In genomic region chr6:121592955-121593665, GRCh38 we compare ENCODE assay signal across 14 cellular contexts.
DNase-seq lines count a peak whose midpoint lies in the region; ATAC-seq and TF ChIP-seq lines count a peak whose summit lies in the region.
"Had no signal": no experiment of that assay in that cellular context is flagged by ENCODE, and none has a peak within 500 bp of the region (broad histone marks: within the 10 kb centered on the region; RNA-seq: fewer than 3 reads in every experiment).

No MANE protein-coding gene starts in this region.

- H3K27ac ChIP-seq in osteoblast (ENCODE audit: low read depth, low read length): no peak overlapping the region
- H3K27ac ChIP-seq: heart right ventricle, left ventricle myocardium inferior had no signal

- H3K27me3 ChIP-seq in osteoblast (ENCODE audit: insufficient read depth, low read length): no peaks in the 10 kb centered on the region
- H3K27me3 ChIP-seq: heart right ventricle had no signal

- no peak overlapping the region for H3K4me2 ChIP-seq in osteoblast (ENCODE audit: insufficient read depth, low read length)

- H3K36me3 ChIP-seq in osteoblast (ENCODE audit: insufficient read depth, low read length): no peaks in the 10 kb centered on the region
- H3K36me3 ChIP-seq: heart right ventricle, left ventricle myocardium inferior had no signal

- TF ChIP-seq CTCF in osteoblast (IDR thresholded peaks at IDR 0.05; ENCODE audit: extremely low read depth, low read depth, low read length): no peak

- H3K4me1 ChIP-seq in osteoblast (ENCODE audit: insufficient read depth, low read length): peaks cover 4% of the 10 kb centered on the region

- H4K20me1 ChIP-seq in osteoblast (ENCODE audit: insufficient read depth, low read length): no peaks in the 10 kb centered on the region

- H3K9me3 ChIP-seq in osteoblast (ENCODE audit: low read depth, low read length): no peaks in the 10 kb centered on the region
- H3K9me3 ChIP-seq: left ventricle myocardium inferior had no signal

- no peak overlapping the region for H2AFZ ChIP-seq in osteoblast (ENCODE audit: low read length)

- H3K4me3 ChIP-seq in osteoblast (ENCODE audit: insufficient read depth, low read length): no peak overlapping the region
- H3K4me3 ChIP-seq: heart right ventricle, left ventricle myocardium inferior had no signal

- DNase-seq in DMS 273 (lab: John Stamatoyannopoulos, UW; ENCODE audit: unreplicated experiment) (peak; percentile 70), NCI-H2227 (lab: John Stamatoyannopoulos, UW; ENCODE audit: unreplicated experiment) (peak; percentile 84), epidermal melanocyte (ENCODE audit: insufficient read length, low spot score) (peak; percentile 56), osteoblast (ENCODE audit: insufficient read length, low spot score, missing footprints) (peak; percentile 14)
- no peak for DNase-seq in stimulated activated naive CD4-positive, alpha-beta T cell treated with Interleukin-2 at 50 U/mL for 16 hours (lab: John Stamatoyannopoulos, UW)
- DNase-seq: activated naive CD4-positive, alpha-beta T cell treated with anti-CD3 and anti-CD28 coated beads, Interleukin-2, amount 50 U/mL, for 16 hours; heart right ventricle; left ventricle myocardium inferior; stimulated activated naive CD8-positive, alpha-beta T cell treated with anti-CD3 and anti-CD28 coated beads, Interleukin-15, amount 100 ng/mL, for 72 hours had no signal

- ATAC-seq in GM21786 (IDR thresholded peaks at IDR 0.05; ENCODE audit: unreplicated experiment) (no peak), HG02885 (IDR thresholded peaks at IDR 0.05; ENCODE audit: poor library complexity, unreplicated experiment) (no peak), HG03039 (IDR thresholded peaks at IDR 0.05; ENCODE audit: unreplicated experiment) (no peak)
- ATAC-seq: HCT116; heart right ventricle; stimulated activated naive CD8-positive, alpha-beta T cell treated with anti-CD3 and anti-CD28 coated beads, Interleukin-15, amount 100 ng/mL, for 72 hours; WTC11 had no signal

- no peaks in the 10 kb centered on the region for H3K79me2 ChIP-seq in osteoblast (ENCODE audit: insufficient read depth, low read length)
